In the genomic region with DNA sequence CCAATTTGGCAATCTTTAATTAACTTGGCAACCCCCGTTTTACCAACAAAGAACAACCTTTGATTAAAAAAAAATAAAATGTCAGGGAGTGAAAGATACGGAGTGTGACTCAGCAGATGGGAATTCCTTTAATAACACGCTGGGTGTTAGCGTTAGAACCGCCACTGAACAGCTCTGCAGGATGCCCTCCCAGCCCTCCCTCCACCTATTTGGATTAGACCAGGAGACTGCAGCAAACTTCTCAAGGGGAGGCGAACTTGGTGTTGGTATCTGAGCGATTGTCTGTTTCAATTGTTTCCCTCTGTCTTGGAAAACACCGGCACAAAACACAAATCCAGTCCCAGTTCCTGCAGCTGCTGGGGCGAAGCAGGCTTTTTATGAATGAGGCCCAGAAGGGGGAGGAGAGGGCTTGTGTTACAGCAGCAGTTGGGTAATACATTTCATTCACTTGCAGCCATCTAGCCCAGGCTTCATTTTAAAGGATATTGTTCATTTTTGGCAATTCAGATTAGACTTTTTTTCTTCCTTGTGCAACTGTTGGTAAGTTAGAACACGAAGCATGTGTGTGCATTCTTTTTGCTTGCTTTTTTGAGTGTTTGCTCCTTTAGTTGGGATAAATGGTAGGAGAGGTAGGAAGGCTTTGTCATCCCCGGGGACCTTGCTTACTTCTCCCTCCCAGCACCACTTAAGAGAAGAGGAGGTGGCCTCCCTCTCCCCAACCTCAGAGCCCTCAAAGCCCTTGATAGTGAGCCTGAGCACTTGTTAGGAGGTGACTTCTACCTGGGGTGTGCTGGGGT, we compare ENCODE assay signal across 8 cellular contexts.
DNase-seq lines count a peak whose midpoint lies in the region; ATAC-seq and TF ChIP-seq lines count a peak whose summit lies in the region.

No MANE protein-coding gene starts in this region.

- H2AFZ ChIP-seq in Loucy (ENCODE audit: low read length) = no peak overlapping the region

- intact Hi-C loops in CD4-positive, alpha-beta T cell (cut with DNase I, micrococcal nuclease) = no loop called here
- intact Hi-C loops in mucosa of descending colon (cut with DNase I, micrococcal nuclease) = no loop called here

- H4K20me1 ChIP-seq in Loucy (ENCODE audit: insufficient read depth, low read length, poor library complexity, severe bottlenecking) = no peaks in the 10 kb centered on the region

- H3K79me2 ChIP-seq in Loucy (ENCODE audit: insufficient read depth, low read length) = peaks cover 85% of the 10 kb centered on the region

- peak overlapping the region; percentile 26 for H3K4me2 ChIP-seq in Loucy (ENCODE audit: low read depth, low read length, poor library complexity, severe bottlenecking)

- no peaks in the 10 kb centered on the region for H3K9me3 Mint-ChIP-seq in CD4-positive, alpha-beta T cell
- no peaks in the 10 kb centered on the region for H3K9me3 Mint-ChIP-seq in activated naive CD4-positive, alpha-beta T cell treated with anti-CD3 and anti-CD28 coated beads, Interleukin-2, amount 10 ng/mL, durations not matched to agents 7 days and 5 days

- no peaks in the 10 kb centered on the region for H3K27me3 Mint-ChIP-seq in CD4-positive, alpha-beta T cell
- no peaks in the 10 kb centered on the region for H3K27me3 Mint-ChIP-seq in activated naive CD4-positive, alpha-beta T cell treated with anti-CD3 and anti-CD28 coated beads, Interleukin-2, amount 10 ng/mL, durations not matched to agents 7 days and 5 days

- no peak for DNase-seq in CD4-positive, alpha-beta T cell
- no peak for DNase-seq in epithelial cell of proximal tubule (ENCODE audit: low read depth)
- peak in 1 of 3 donors; percentile 47 for DNase-seq in mucosa of descending colon
- no peak for DNase-seq in activated naive CD4-positive, alpha-beta T cell treated with anti-CD3 and anti-CD28 coated beads, Interleukin-2, amount 10 ng/mL, durations not matched to agents 7 days and 5 days

- no peak overlapping the region for H3K27ac ChIP-seq in CD4-positive, alpha-beta T cell (ENCODE audit: low read depth, low read length)

- H3K27ac Mint-ChIP-seq in CD4-positive, alpha-beta T cell = peak overlapping the region; percentile 48
- no peak overlapping the region for H3K27ac Mint-ChIP-seq in activated naive CD4-positive, alpha-beta T cell treated with anti-CD3 and anti-CD28 coated beads, Interleukin-2, amount 10 ng/mL, durations not matched to agents 7 days and 5 days

- peak overlapping the region; percentile 39 for H3K9ac ChIP-seq in Loucy (ENCODE audit: low read depth, low read length, poor library complexity, severe bottlenecking)

- CTCF ChIA-PET in CD4-positive, alpha-beta T cell (lab: Charles Lee) = interaction anchor here (0.9 to 1.2 kb wide), 2 partner anchors 9 to 12 kb away, joined by 3 read pairs; no protein-coding TSS in a partner anchor
- CTCF ChIA-PET in activated naive CD4-positive, alpha-beta T cell treated with anti-CD3 and anti-CD28 coated beads, Interleukin-2, amount 10 ng/mL, durations not matched to agents 7 days and 5 days (lab: Charles Lee) = interaction anchor here (1.4 kb wide), 1 partner anchor 21 kb away, joined by 4 read pairs; no protein-coding TSS in a partner anchor

- POLR2A ChIA-PET in CD4-positive, alpha-beta T cell (lab: Charles Lee) = no interaction called here

- H3K9me3 ChIP-seq in CD4-positive, alpha-beta T cell (ENCODE audit: control insufficient read depth, low read length) = no peaks in the 10 kb centered on the region
- H3K9me3 ChIP-seq in Loucy (ENCODE audit: insufficient read depth, low read depth, low read length) = no peaks in the 10 kb centered on the region
- no peaks in the 10 kb centered on the region for H3K9me3 ChIP-seq in mucosa of descending colon

- peaks cover 58% of the 10 kb centered on the region for H3K4me1 Mint-ChIP-seq in CD4-positive, alpha-beta T cell (ENCODE audit: low read depth)
- peaks cover 17% of the 10 kb centered on the region for H3K4me1 Mint-ChIP-seq in activated naive CD4-positive, alpha-beta T cell treated with anti-CD3 and anti-CD28 coated beads, Interleukin-2, amount 10 ng/mL, durations not matched to agents 7 days and 5 days

- H3K4me1 ChIP-seq in Loucy (ENCODE audit: insufficient read depth, low read length, poor library complexity, severe bottlenecking) (peaks cover 18% of the 10 kb centered on the region), mucosa of descending colon (ENCODE audit: low read depth) (peaks cover 27% of the 10 kb centered on the region)

- ATAC-seq in CD4-positive, alpha-beta T cell (ENCODE audit: poor library complexity) = no peak
- ATAC-seq in SK-N-SH treated with all-trans-retinoic acid at 6 μM for 48 hours (peak; percentile 87), mucosa of descending colon (peak; percentile 76), HG03039 (IDR thresholded peaks at IDR 0.05; ENCODE audit: unreplicated experiment) (no peak), HG02885 (IDR thresholded peaks at IDR 0.05; ENCODE audit: poor library complexity, unreplicated experiment) (no peak)

- TF ChIP-seq CTCF in CD4-positive, alpha-beta T cell (IDR thresholded peaks at IDR 0.05) = no peak
- TF ChIP-seq CTCF in Loucy (conservative IDR thresholded peaks at IDR 0.05; ENCODE audit: low read length) (no peak), epithelial cell of proximal tubule (conservative IDR thresholded peaks at IDR 0.05; ENCODE audit: low read depth, low read length) (no peak), mucosa of descending colon (IDR thresholded peaks at IDR 0.05) (no peak)

- peaks cover 2% of the 10 kb centered on the region; the same call in 1 of the 2 replicates for H3F3A ChIP-seq in Loucy (ENCODE audit: low read depth)

- H3K9me2 ChIP-seq in Loucy (replicated peaks; ENCODE audit: low read depth, low read length) = no peaks in the 10 kb centered on the region

- no peaks in the 10 kb centered on the region for H3K36me3 Mint-ChIP-seq in CD4-positive, alpha-beta T cell (ENCODE audit: low read depth)
- no peaks in the 10 kb centered on the region for H3K36me3 Mint-ChIP-seq in activated naive CD4-positive, alpha-beta T cell treated with anti-CD3 and anti-CD28 coated beads, Interleukin-2, amount 10 ng/mL, durations not matched to agents 7 days and 5 days

- H3K4me3 ChIP-seq in Loucy (ENCODE audit: low read length, poor library complexity, severe bottlenecking) = no peak overlapping the region
- H3K4me3 ChIP-seq in epithelial cell of proximal tubule (ENCODE audit: low read depth, low read length) = peak overlapping the region; percentile 29
- no peak overlapping the region for H3K4me3 ChIP-seq in mucosa of descending colon

- H3K36me3 ChIP-seq in Loucy (ENCODE audit: insufficient read depth, low read length) (no peaks in the 10 kb centered on the region), mucosa of descending colon (ENCODE audit: low read depth) (no peaks in the 10 kb centered on the region)

- peak overlapping the region; percentile 55 for H3K4me3 Mint-ChIP-seq in CD4-positive, alpha-beta T cell
- H3K4me3 Mint-ChIP-seq in activated naive CD4-positive, alpha-beta T cell treated with anti-CD3 and anti-CD28 coated beads, Interleukin-2, amount 10 ng/mL, durations not matched to agents 7 days and 5 days = no peak overlapping the region

- H3K27me3 ChIP-seq in CD4-positive, alpha-beta T cell (ENCODE audit: control insufficient read depth, insufficient read depth, low read length) = no peaks in the 10 kb centered on the region
- H3K27me3 ChIP-seq in Loucy (ENCODE audit: insufficient read depth, low read length, poor library complexity, severe bottlenecking) = no peaks in the 10 kb centered on the region

TF ChIP-seq in SK-N-SH treated with all-trans-retinoic acid at 6 μM for 48 hours, 23 proteins besides CTCF, POLR2A, EP300 and RAD21 (continues in another document):
- TF ChIP-seq ZC3H10 (CRISPR knock-in tag; IDR thresholded peaks at IDR 0.05) (no peak), ZNF565 (CRISPR knock-in tag; conservative IDR thresholded peaks at IDR 0.05; ENCODE audit: low read depth) (no peak), ESRRG (CRISPR knock-in tag; IDR thresholded peaks at IDR 0.05) (no peak), TCF4 (CRISPR knock-in tag; IDR thresholded peaks at IDR 0.05; ENCODE audit: borderline replicate concordance) (no peak), ARNTL (CRISPR knock-in tag; IDR thresholded peaks at IDR 0.05; ENCODE audit: borderline replicate concordance, low read depth) (no peak), PPARA (CRISPR knock-in tag; IDR thresholded peaks at IDR 0.05; ENCODE audit: borderline replicate concordance) (no peak), PATZ1 (CRISPR knock-in tag; IDR thresholded peaks at IDR 0.05; ENCODE audit: borderline replicate concordance) (no peak), BACH2 (CRISPR knock-in tag; IDR thresholded peaks at IDR 0.05; ENCODE audit: borderline replicate concordance) (no peak), ZNF70 (CRISPR knock-in tag; IDR thresholded peaks at IDR 0.05) (no peak), ZNF8 (CRISPR knock-in tag; IDR thresholded peaks at IDR 0.05) (no peak), ZFP3 (CRISPR knock-in tag; IDR thresholded peaks at IDR 0.05) (no peak)
- TF ChIP-seq, protein P1, sequence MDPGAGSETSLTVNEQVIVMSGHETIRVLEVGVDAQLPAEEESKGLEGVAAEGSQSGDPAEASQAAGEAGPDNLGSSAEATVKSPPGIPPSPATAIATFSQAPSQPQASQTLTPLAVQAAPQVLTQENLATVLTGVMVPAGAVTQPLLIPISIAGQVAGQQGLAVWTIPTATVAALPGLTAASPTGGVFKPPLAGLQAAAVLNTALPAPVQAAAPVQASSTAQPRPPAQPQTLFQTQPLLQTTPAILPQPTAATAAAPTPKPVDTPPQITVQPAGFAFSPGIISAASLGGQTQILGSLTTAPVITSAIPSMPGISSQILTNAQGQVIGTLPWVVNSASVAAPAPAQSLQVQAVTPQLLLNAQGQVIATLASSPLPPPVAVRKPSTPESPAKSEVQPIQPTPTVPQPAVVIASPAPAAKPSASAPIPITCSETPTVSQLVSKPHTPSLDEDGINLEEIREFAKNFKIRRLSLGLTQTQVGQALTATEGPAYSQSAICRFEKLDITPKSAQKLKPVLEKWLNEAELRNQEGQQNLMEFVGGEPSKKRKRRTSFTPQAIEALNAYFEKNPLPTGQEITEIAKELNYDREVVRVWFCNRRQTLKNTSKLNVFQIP (CRISPR knock-in tag; IDR thresholded peaks at IDR 0.05; ENCODE audit: borderline replicate concordance, low read depth) = no peak

Comparison
In these comparisons a context has a peak if more than half of its experiments do, and no peak if none do; other contexts are left out.
1. ATAC-seq: peak in SK-N-SH treated with all-trans-retinoic acid at 6 μM for 48 hours (single experiment) and mucosa of descending colon (single experiment); none in CD4-positive, alpha-beta T cell (single experiment), HG03039 (single experiment) and HG02885 (single experiment).